Comparison of ENCODE assay signal across 1 cellular context in the genomic region with DNA sequence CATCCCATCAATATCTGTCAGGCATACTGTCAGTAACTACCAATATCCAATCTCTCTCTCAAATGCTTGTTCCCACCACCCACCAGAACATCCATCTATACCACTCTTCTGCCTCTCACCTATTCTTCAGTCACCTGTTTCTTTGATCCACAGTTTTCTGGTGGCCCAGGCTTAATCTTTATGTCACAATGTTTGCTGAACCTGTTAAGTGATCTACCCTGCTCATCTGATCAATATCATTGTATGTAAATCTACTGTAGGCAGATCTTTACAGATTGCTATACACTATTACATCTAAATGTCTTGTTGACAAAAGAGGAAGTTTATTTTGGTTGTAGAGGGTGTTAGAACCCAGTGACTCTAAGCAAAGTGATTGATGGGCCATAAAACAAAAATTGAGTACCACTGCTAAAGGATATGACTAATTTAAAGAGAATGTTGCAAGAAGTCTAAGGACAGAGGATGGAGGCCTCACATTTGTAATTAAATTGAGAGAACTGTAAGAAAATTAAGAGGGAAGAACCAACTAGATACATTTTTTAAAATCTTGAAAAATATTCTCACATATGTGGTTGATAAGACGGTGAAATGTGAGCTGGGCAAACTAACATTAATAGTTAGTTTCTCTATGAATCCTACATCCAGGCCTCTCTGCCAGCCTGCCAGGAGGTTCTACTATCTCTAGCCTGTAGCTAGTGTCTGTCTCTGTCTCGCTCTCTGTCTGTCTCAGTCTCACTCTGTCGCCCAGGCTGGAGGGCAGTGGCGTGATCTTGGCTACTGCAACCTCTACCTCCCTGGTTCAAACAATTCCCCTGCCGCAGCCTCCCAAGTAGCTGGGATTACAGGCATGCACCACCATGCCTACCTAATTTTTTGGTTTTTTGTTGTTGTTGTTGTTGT.
TF ChIP-seq lines count a peak whose summit lies in the region.

No MANE protein-coding gene starts in this region.

TF ChIP-seq in IMR-90, 13 proteins besides CTCF, POLR2A, EP300 and RAD21:
- TF ChIP-seq BHLHE40 (IDR thresholded peaks at IDR 0.05; ENCODE audit: low read depth, low read length) (no peak), RCOR1 (IDR thresholded peaks at IDR 0.05; ENCODE audit: insufficient replicate concordance, low read length) (no peak)
